ENCODE assay signal across 1 cellular context in the genomic region with DNA sequence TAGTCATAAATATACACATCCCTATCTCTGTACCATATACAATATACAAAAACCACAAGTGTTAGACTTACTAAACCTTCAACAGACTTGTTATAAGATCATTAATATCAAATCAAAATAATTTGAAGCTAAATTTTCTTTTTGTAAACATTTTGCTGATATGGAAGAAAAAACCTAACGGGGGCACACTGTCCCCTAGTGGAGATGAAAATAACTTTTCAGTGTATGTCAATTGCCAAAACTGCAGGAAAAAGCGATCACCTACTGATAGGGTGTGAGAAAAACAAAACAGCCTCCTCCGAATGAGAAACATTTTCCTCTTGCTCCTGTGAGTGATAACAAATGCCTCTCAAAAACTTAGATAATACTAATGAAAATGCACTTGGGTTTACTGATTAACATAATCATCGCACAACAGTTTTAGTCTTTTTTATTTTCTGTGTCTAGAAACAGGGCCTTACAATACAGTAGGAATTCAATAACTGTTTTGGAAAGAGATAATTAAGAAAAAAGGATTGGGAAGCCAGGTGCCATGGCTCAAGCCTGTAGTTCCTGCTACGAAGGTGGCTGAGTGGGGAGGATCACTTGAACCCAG.
TF ChIP-seq lines count a peak whose summit lies in the region.

No MANE protein-coding gene starts in this region.

TF ChIP-seq in GM23338, 12 proteins besides CTCF, POLR2A, EP300 and RAD21 (continued from another document):
- TF ChIP-seq ZNF462 (CRISPR knock-in tag; IDR thresholded peaks at IDR 0.05) (no peak), NANOG (IDR thresholded peaks at IDR 0.05; ENCODE audit: borderline replicate concordance) (no peak), EZH2 (IDR thresholded peaks at IDR 0.05; ENCODE audit: low read depth, unreplicated experiment) (no peak)
